In the genomic region with DNA sequence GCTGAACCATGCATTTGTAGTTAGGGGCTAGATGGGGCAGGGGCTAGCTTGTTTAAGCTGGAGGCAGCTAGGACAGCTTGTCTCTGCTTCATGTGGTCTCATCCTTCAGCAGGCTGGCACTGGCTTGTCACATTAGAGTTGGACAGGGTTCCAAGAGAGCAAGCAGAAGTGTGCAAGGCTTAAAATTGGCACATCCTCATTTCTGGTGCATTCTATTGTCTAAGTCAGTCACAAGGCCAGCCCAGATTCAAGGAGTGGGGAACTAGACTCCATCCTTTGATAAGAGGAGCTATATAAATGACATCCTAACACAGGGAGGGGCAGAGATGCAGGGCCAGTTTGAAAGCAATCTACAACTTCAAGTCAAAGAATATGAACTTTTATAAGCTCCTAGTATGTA, we compare ENCODE assay signal across 1 cellular context.
TF ChIP-seq lines count a peak whose summit lies in the region.

No MANE protein-coding gene starts in this region.

TF ChIP-seq in H1, 55 proteins besides CTCF, POLR2A, EP300 and RAD21 (continued from another document):
- TF ChIP-seq ATF2 (IDR thresholded peaks at IDR 0.05; ENCODE audit: low read length) (no peak), EZH2 (IDR thresholded peaks at IDR 0.05; ENCODE audit: low read depth, low read length, severe bottlenecking) (no peak), EGR1 (IDR thresholded peaks at IDR 0.05; ENCODE audit: borderline replicate concordance, low read depth, low read length) (no peak)
